In the genomic region with DNA sequence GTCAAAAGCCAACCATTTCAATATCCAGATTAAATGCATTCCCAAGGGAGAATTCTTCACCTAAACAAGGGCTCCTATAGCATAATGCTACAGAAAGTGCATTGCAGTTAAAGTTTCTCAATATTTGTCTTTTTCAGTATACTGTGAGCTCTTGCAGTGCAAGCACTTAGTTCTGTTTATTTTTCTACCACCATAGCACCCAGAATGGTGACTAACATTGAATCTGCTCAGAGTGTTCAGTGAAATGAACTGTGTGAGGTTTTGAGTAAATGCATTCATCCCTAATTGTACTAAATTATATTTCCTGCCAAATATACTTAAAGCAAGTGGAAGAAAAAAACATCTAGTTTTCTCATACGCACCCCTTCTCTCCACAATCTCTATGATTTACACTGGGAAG, we compare ENCODE assay signal across 28 cellular contexts.
A peak's percentile ranks its signal among the peaks of the same experiment; 100 is the strongest.
DNase-seq lines count a peak whose midpoint lies in the region; ATAC-seq, FAIRE-seq and TF ChIP-seq lines count a peak whose summit lies in the region.
"Had no signal": no experiment of that assay in that cellular context is flagged by ENCODE, and none has a peak within 500 bp of the region (broad histone marks: within the 10 kb centered on the region; RNA-seq: fewer than 3 reads in every experiment).

No MANE protein-coding gene starts in this region.

- no peak overlapping the region for H3K4me3 ChIP-seq in HCT116 (replicated peaks in 1 of 2; ENCODE audit: low read depth in 1 of 2, low read length in 2 of 2)
- H3K4me3 ChIP-seq in astrocyte (ENCODE audit: insufficient read depth, low read depth, low read length), result no peak overlapping the region
- H3K4me3 ChIP-seq: BLaER1 treated with 17β-estradiol and CSF1 and Interleukin-3, amounts not matched to agents 10 nM and 100 nM; HAP-1; transverse colon had no signal

- peaks cover 26% of the 10 kb centered on the region for H3K4me1 Mint-ChIP-seq in astrocyte (ENCODE audit: low read depth, unreplicated experiment)
- H3K4me1 Mint-ChIP-seq: activated T-helper 17 cell treated with anti-CD3 and anti-CD28 coated beads, Interleukin-2, amount 50 U/mL, for 72 hours had no signal

- H3K27ac Mint-ChIP-seq in astrocyte (ENCODE audit: unreplicated experiment), result no peak overlapping the region
- H3K27ac Mint-ChIP-seq: activated CD8-positive, alpha-beta T cell treated with anti-CD3 and anti-CD28 coated beads for 36 hours; activated T-helper 17 cell treated with anti-CD3 and anti-CD28 coated beads, Interleukin-2, amount 50 U/mL, for 72 hours; natural killer cell treated with Interleukin-12 subunit alpha and Interleukin-12 subunit beta and Interleukin-15 and Interleukin-18, amount 100 ng/mL, for 72 hours; T-helper 1 cell treated with Interleukin-12 subunit alpha and Interleukin-12 subunit beta and Interleukin-4 antibody, amounts not matched to agents 30 μg/mL and 1 μg/mL, for 36 hours had no signal

- FAIRE-seq in astrocyte (lab: Jason Lieb, UNC) (no peak), GM12891 (lab: Jason Lieb, UNC) (no peak)
- FAIRE-seq: HTR-8/SVneo, kidney, small intestine had no signal

- BruUV-seq in HCT116 (replicated peaks; lab: Mats Ljungman, UMichigan), result no TSS peak

- no peak overlapping the region for H3K4me3 Mint-ChIP-seq in astrocyte (ENCODE audit: unreplicated experiment)
- H3K4me3 Mint-ChIP-seq: activated CD8-positive, alpha-beta T cell treated with anti-CD3 and anti-CD28 coated beads for 36 hours; activated T-helper 17 cell treated with anti-CD3 and anti-CD28 coated beads, Interleukin-2, amount 50 U/mL, for 72 hours; natural killer cell treated with Interleukin-12 subunit alpha and Interleukin-12 subunit beta and Interleukin-15 and Interleukin-18, amount 100 ng/mL, for 72 hours; T-helper 1 cell treated with Interleukin-12 subunit alpha and Interleukin-12 subunit beta and Interleukin-4 antibody, amounts not matched to agents 30 μg/mL and 1 μg/mL, for 36 hours had no signal

- no peak for TF ChIP-seq CTCF in HCT116 (IDR thresholded peaks at IDR 0.05 in 2 of 3, conservative IDR thresholded peaks at IDR 0.05 in 1 of 3; ENCODE audit: borderline replicate concordance in 1 of 3, insufficient read depth in 1 of 3, low read depth in 2 of 3, low read length in 2 of 3)
- TF ChIP-seq CTCF in astrocyte (IDR thresholded peaks at IDR 0.05; ENCODE audit: insufficient read depth, low read depth, low read length), result no peak

- H4K20me1 ChIP-seq in HCT116 (ENCODE audit: insufficient read depth) (no peaks in the 10 kb centered on the region), astrocyte (ENCODE audit: insufficient read depth, low read length) (no peaks in the 10 kb centered on the region)
- H4K20me1 ChIP-seq: BLaER1 treated with 17β-estradiol and CSF1 and Interleukin-3, amounts not matched to agents 10 nM and 100 nM had no signal

- H3K9me3 Mint-ChIP-seq in astrocyte (ENCODE audit: unreplicated experiment), result no peaks in the 10 kb centered on the region
- H3K9me3 Mint-ChIP-seq: T-helper 1 cell treated with Interleukin-12 subunit alpha and Interleukin-12 subunit beta and Interleukin-4 antibody, amounts not matched to agents 30 μg/mL and 1 μg/mL, for 36 hours had no signal

- POLR2A ChIA-PET in HCT116 (lab: Charles Lee), result no interaction called here

- no peaks in the 10 kb centered on the region for H3K27me3 Mint-ChIP-seq in astrocyte (ENCODE audit: low read depth, unreplicated experiment)
- H3K27me3 Mint-ChIP-seq: activated CD8-positive, alpha-beta T cell treated with anti-CD3 and anti-CD28 coated beads for 36 hours; activated T-helper 17 cell treated with anti-CD3 and anti-CD28 coated beads, Interleukin-2, amount 50 U/mL, for 72 hours; natural killer cell treated with Interleukin-12 subunit alpha and Interleukin-12 subunit beta and Interleukin-15 and Interleukin-18, amount 100 ng/mL, for 72 hours had no signal

- H3K4me1 ChIP-seq in HCT116 (ENCODE audit: control insufficient read depth in 1 of 2, insufficient read depth in 2 of 2, low read length in 2 of 2) (peaks cover 88 to 96% of the 10 kb centered on the region in 2 experiments), astrocyte (ENCODE audit: insufficient read depth, low read length) (peaks cover 14% of the 10 kb centered on the region)
- H3K4me1 ChIP-seq: HAP-1 had no signal

- no peaks in the 10 kb centered on the region for H3K9me3 ChIP-seq in HCT116 (ENCODE audit: control insufficient read depth in 1 of 2, insufficient read depth in 1 of 2, low read depth in 1 of 2, low read length in 2 of 2)
- H3K9me3 ChIP-seq in astrocyte (ENCODE audit: insufficient read depth, low read depth, low read length), result no peaks in the 10 kb centered on the region
- H3K9me3 ChIP-seq: BLaER1 treated with 17β-estradiol and CSF1 and Interleukin-3, amounts not matched to agents 10 nM and 100 nM; HAP-1; transverse colon had no signal

- H3K9me2 ChIP-seq in HCT116 (ENCODE audit: insufficient read depth), result no peaks in the 10 kb centered on the region

- ATAC-seq in HCT116 (no peak), GM19452 (IDR thresholded peaks at IDR 0.05; ENCODE audit: unreplicated experiment) (no peak)
- ATAC-seq: activated CD8-positive, alpha-beta T cell treated with anti-CD3 and anti-CD28 coated beads for 36 hours; activated T-helper 17 cell treated with anti-CD3 and anti-CD28 coated beads, Interleukin-2, amount 50 U/mL, for 72 hours; natural killer cell treated with Interleukin-12 subunit alpha and Interleukin-12 subunit beta and Interleukin-15 and Interleukin-18, amount 100 ng/mL, for 72 hours had no signal

- TF ChIP-seq POLR2A in HCT116 (IDR thresholded peaks at IDR 0.05; ENCODE audit: borderline replicate concordance, extremely low read depth, insufficient read depth, insufficient read length), result no peak
- TF ChIP-seq POLR2A in GM12891 (IDR thresholded peaks at IDR 0.05; ENCODE audit: low read depth, low read length), result no peak

- no peak overlapping the region for H2AFZ ChIP-seq in HCT116 (ENCODE audit: low read depth, low read length, poor library complexity, severe bottlenecking)
- H2AFZ ChIP-seq in astrocyte (ENCODE audit: low read depth, low read length), result no peak overlapping the region

- no peaks in the 10 kb centered on the region for H3K27me3 ChIP-seq in HCT116 (ENCODE audit: insufficient read depth, low read length)
- H3K27me3 ChIP-seq in astrocyte (ENCODE audit: insufficient read depth, low read length), result no peaks in the 10 kb centered on the region
- H3K27me3 ChIP-seq: BLaER1 treated with 17β-estradiol and CSF1 and Interleukin-3, amounts not matched to agents 10 nM and 100 nM; transverse colon had no signal

- RAD21 ChIA-PET in HCT116 (lab: Charles Lee; ENCODE audit: low non-redundant PET in 1 of 2, low total read pairs in 2 of 2, uncharacterized antibody in 2 of 2, unreplicated experiment in 2 of 2), result no interaction called here

- H3K79me2 ChIP-seq in HCT116 (ENCODE audit: insufficient read depth, low read length) (peaks cover 74% of the 10 kb centered on the region), astrocyte (ENCODE audit: insufficient read depth, low read length) (no peaks in the 10 kb centered on the region)

- peak overlapping the region; percentile 6 for H3K9ac ChIP-seq in HCT116 (ENCODE audit: low read length)
- H3K9ac ChIP-seq in astrocyte (ENCODE audit: low read length), result no peak overlapping the region
- H3K9ac ChIP-seq: BLaER1 treated with 17β-estradiol and CSF1 and Interleukin-3, amounts not matched to agents 10 nM and 100 nM had no signal

- intact Hi-C loops in HCT116 (cut with micrococcal nuclease), result no loop called here

- peak overlapping the region; percentile 90 for H3K27ac ChIP-seq in HCT116 (ENCODE audit: low read depth, low read length)
- H3K27ac ChIP-seq in astrocyte (ENCODE audit: low read depth, low read length), result no peak overlapping the region
- H3K27ac ChIP-seq: BLaER1 treated with 17β-estradiol and CSF1 and Interleukin-3, amounts not matched to agents 10 nM and 100 nM; RWPE1; transverse colon had no signal

- no peaks in the 10 kb centered on the region for H3K36me3 ChIP-seq in HCT116 (ENCODE audit: control insufficient read depth in 1 of 2, insufficient read depth in 2 of 2, low read length in 2 of 2)
- no peaks in the 10 kb centered on the region for H3K36me3 ChIP-seq in astrocyte (ENCODE audit: insufficient read depth, low read length)
- H3K36me3 ChIP-seq: BLaER1 treated with 17β-estradiol and CSF1 and Interleukin-3, amounts not matched to agents 10 nM and 100 nM; HAP-1; transverse colon had no signal

- no peak for TF ChIP-seq RAD21 in HCT116 (IDR thresholded peaks at IDR 0.05; ENCODE audit: low read depth)

- H3K4me2 ChIP-seq in HCT116 (ENCODE audit: low read length), result peak overlapping the region; percentile 9
- peak overlapping the region; percentile 1 for H3K4me2 ChIP-seq in astrocyte (ENCODE audit: low read length)
- H3K4me2 ChIP-seq: BLaER1 treated with 17β-estradiol and CSF1 and Interleukin-3, amounts not matched to agents 10 nM and 100 nM had no signal

- H3K36me3 Mint-ChIP-seq in astrocyte (ENCODE audit: low read depth, unreplicated experiment), result no peaks in the 10 kb centered on the region
- H3K36me3 Mint-ChIP-seq: natural killer cell treated with Interleukin-12 subunit alpha and Interleukin-12 subunit beta and Interleukin-15 and Interleukin-18, amount 100 ng/mL, for 72 hours had no signal

- CTCF ChIA-PET in HCT116 (lab: Charles Lee), result no interaction called here

- DNase-seq in HCT116 (ENCODE audit: low read depth, low spot score) (no peak), NCI-H2081 (lab: John Stamatoyannopoulos, UW) (peak; percentile 54 to 90), astrocyte (ENCODE audit: low read depth) (peak; percentile 58), renal cortical epithelial cell (ENCODE audit: low read depth) (peak; percentile 1), dermis blood vessel endothelial cell (no peak), GM12891 (ENCODE audit: insufficient read length, low spot score) (no peak)
- DNase-seq: activated CD8-positive, alpha-beta T cell treated with anti-CD3 and anti-CD28 coated beads for 36 hours; activated naive CD4-positive, alpha-beta T cell treated with anti-CD3 and anti-CD28 coated beads, Interleukin-2, amount 50 U/mL, for 16 hours; central memory CD4-positive, alpha-beta T cell; DMS79 treated with DMSO at 0.1 percent for 48 hours; KG1; kidney; MM.1S; NCI-H1417 treated with DMSO at 0.1 percent for 48 hours; NCI-H2171; NCI-H526; retina; small intestine; stimulated activated CD4-positive, alpha-beta T cell treated with anti-CD3 and anti-CD28 coated beads, Interleukin-2, amount 100 ng/mL, for 24 hours; transverse colon had no signal

TF ChIP-seq in HCT116, 20 proteins besides CTCF, POLR2A, EP300 and RAD21 (continues in another document):
- no peak for TF ChIP-seq SIN3A (IDR thresholded peaks at IDR 0.05; ENCODE audit: low read depth)
- TF ChIP-seq, protein P1, sequence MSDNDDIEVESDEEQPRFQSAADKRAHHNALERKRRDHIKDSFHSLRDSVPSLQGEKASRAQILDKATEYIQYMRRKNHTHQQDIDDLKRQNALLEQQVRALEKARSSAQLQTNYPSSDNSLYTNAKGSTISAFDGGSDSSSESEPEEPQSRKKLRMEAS (IDR thresholded peaks at IDR 0.05), result no peak

TF ChIP-seq in GM12891, 5 proteins besides CTCF, POLR2A, EP300 and RAD21 (continues in another document):
- TF ChIP-seq SPI1 (IDR thresholded peaks at IDR 0.05; ENCODE audit: low read depth, low read length), result no peak
- TF ChIP-seq POU2F2 (IDR thresholded peaks at IDR 0.05; ENCODE audit: low read depth, low read length), result no peak
- TF ChIP-seq PAX5 (IDR thresholded peaks at IDR 0.05; ENCODE audit: insufficient read depth, low read length, severe bottlenecking), result no peak
- no peak for TF ChIP-seq TAF1 (IDR thresholded peaks at IDR 0.05; ENCODE audit: low read depth, low read length)

Comparison
In these comparisons a context has a peak if more than half of its experiments do, and no peak if none do; other contexts are left out.
1. DNase-seq: peak in NCI-H2081 (2 of 2), astrocyte (single experiment) and renal cortical epithelial cell (single experiment); none in HCT116 (single experiment), dermis blood vessel endothelial cell (single experiment) and GM12891 (single experiment).